12 cellular contexts compared by ENCODE assay signal in genomic region chr2:178990533-178991241, GRCh38. TPM values are rescaled to one million over a fixed set of nuclear protein-coding genes. Genes with fewer than 3 reads are reported as not detected.
DNase-seq lines count a peak whose midpoint lies in the region; ATAC-seq and TF ChIP-seq lines count a peak whose summit lies in the region.
"Had no signal": no experiment of that assay in that cellular context is flagged by ENCODE, and none has a peak within 500 bp of the region (broad histone marks: within the 10 kb centered on the region; RNA-seq: fewer than 3 reads in every experiment).

No MANE protein-coding gene starts in this region.

- peak overlapping the region; percentile 9; the same call in 1 of the 2 replicates for H2AFZ ChIP-seq in Loucy (ENCODE audit: low read length)

- H3K4me3 ChIP-seq in CD8-positive, alpha-beta memory T cell (ENCODE audit: low read length), result no peak overlapping the region
- no peak overlapping the region for H3K4me3 ChIP-seq in Loucy (ENCODE audit: low read length, poor library complexity, severe bottlenecking)
- H3K4me3 ChIP-seq in HAP-1, result no peak overlapping the region
- H3K4me3 ChIP-seq: left lung had no signal

- TF ChIP-seq CTCF in Loucy (conservative IDR thresholded peaks at IDR 0.05; ENCODE audit: low read length) (no peak), Calu3 (IDR thresholded peaks at IDR 0.05; ENCODE audit: unreplicated experiment) (no peak)

- H3F3A ChIP-seq in Loucy (ENCODE audit: low read depth), result no peaks in the 10 kb centered on the region

- in situ Hi-C loops in ACHN (cut with HindIII; ENCODE audit: low pct_ligation_motif_present, low pct_unique_long_range_greater_than_20kb, low sequenced_read_pairs), result no loop called here
- in situ Hi-C loops in HAP-1 (cut with MboI; ENCODE audit: low sequenced_read_pairs), result no loop called here

- H3K4me3 Mint-ChIP-seq in CD8-positive, alpha-beta memory T cell, result peak overlapping the region in 6 of 7 donors; percentile 4 to 71 (median 20)
- no peak overlapping the region for H3K4me3 Mint-ChIP-seq in Calu3 (ENCODE audit: low read depth, unreplicated experiment)

- CTCF ChIA-PET in CD8-positive, alpha-beta memory T cell (lab: Charles Lee), result no interaction called here
- CTCF ChIA-PET in Calu3 (lab: Charles Lee), result no interaction called here

- no peaks in the 10 kb centered on the region for H3K27me3 ChIP-seq in CD8-positive, alpha-beta memory T cell (ENCODE audit: insufficient read depth, low read length, poor library complexity, severe bottlenecking)
- no peaks in the 10 kb centered on the region for H3K27me3 ChIP-seq in Loucy (ENCODE audit: insufficient read depth, low read length, poor library complexity, severe bottlenecking)
- H3K27me3 ChIP-seq in HAP-1 (ENCODE audit: low read depth), result no peaks in the 10 kb centered on the region
- H3K27me3 ChIP-seq: left lung had no signal

- no peaks in the 10 kb centered on the region for H3K4me1 ChIP-seq in CD8-positive, alpha-beta memory T cell (ENCODE audit: insufficient read depth, low read length)
- no peaks in the 10 kb centered on the region for H3K4me1 ChIP-seq in Loucy (ENCODE audit: insufficient read depth, low read length, poor library complexity, severe bottlenecking)
- H3K4me1 ChIP-seq in HAP-1, result no peaks in the 10 kb centered on the region
- H3K4me1 ChIP-seq: left lung had no signal

- intact Hi-C loops in posterior vena cava (cut with DNase I) (no loop called here), Calu3 (cut with micrococcal nuclease; ENCODE audit: unreplicated experiment) (no loop called here)

- H3K36me3 Mint-ChIP-seq in CD8-positive, alpha-beta memory T cell, result peaks cover 0 to 2% (median 0%) of the 10 kb centered on the region in 3 donors
- no peaks in the 10 kb centered on the region for H3K36me3 Mint-ChIP-seq in Calu3 (ENCODE audit: insufficient read depth, unreplicated experiment)
- H3K36me3 Mint-ChIP-seq: CD14-positive monocyte had no signal

- no peak overlapping the region for H3K27ac ChIP-seq in CD8-positive, alpha-beta memory T cell (ENCODE audit: low read depth, low read length)
- H3K27ac ChIP-seq: left lung had no signal

- no TSS peak for BruUV-seq in Calu3 (replicated peaks; lab: Mats Ljungman, UMichigan)

- H3K79me2 ChIP-seq in Loucy (ENCODE audit: insufficient read depth, low read length), result no peaks in the 10 kb centered on the region

- H3K9ac ChIP-seq in Loucy (ENCODE audit: low read depth, low read length, poor library complexity, severe bottlenecking), result no peak overlapping the region

- no peak for DNase-seq in CD8-positive, alpha-beta memory T cell
- DNase-seq in ACHN (no peak), HAP-1 (ENCODE audit: low spot score in 2 of 2) (no peak), posterior vena cava (ENCODE audit: low spot score) (no peak), Calu3 (no peak)
- DNase-seq: activated CD4-positive, alpha-beta T cell treated with anti-CD3 and anti-CD28 coated beads for 1 hour; left lung; posterior cingulate gyrus had no signal

- no peaks in the 10 kb centered on the region for H4K20me1 ChIP-seq in Loucy (ENCODE audit: insufficient read depth, low read length, poor library complexity, severe bottlenecking)

- no peaks in the 10 kb centered on the region for H3K9me3 ChIP-seq in CD8-positive, alpha-beta memory T cell (ENCODE audit: low read length)
- H3K9me3 ChIP-seq in Loucy (ENCODE audit: insufficient read depth, low read depth, low read length) (peaks cover 7% of the 10 kb centered on the region; the same call in 1 of the 2 replicates), HAP-1 (peaks cover 13% of the 10 kb centered on the region)

- peak; percentile 88 for ATAC-seq in GM18907 (IDR thresholded peaks at IDR 0.05; ENCODE audit: unreplicated experiment)
- ATAC-seq in HG02678 (IDR thresholded peaks at IDR 0.05; ENCODE audit: unreplicated experiment), result peak; percentile 84
- ATAC-seq: left lung had no signal

- H3K27ac Mint-ChIP-seq in CD8-positive, alpha-beta memory T cell, result peak overlapping the region in 4 of 8 donors; percentile 0 to 8 (median 3)
- H3K27ac Mint-ChIP-seq in Calu3 (ENCODE audit: unreplicated experiment), result no peak overlapping the region

- peaks cover 5 to 15% (median 12%) of the 10 kb centered on the region in 3 donors for H3K4me1 Mint-ChIP-seq in CD8-positive, alpha-beta memory T cell
- no peaks in the 10 kb centered on the region for H3K4me1 Mint-ChIP-seq in Calu3 (ENCODE audit: low read depth, unreplicated experiment)
- H3K4me1 Mint-ChIP-seq: CD14-positive monocyte had no signal

- H3K36me3 ChIP-seq in CD8-positive, alpha-beta memory T cell (ENCODE audit: insufficient read depth, low read length), result no peaks in the 10 kb centered on the region
- no peaks in the 10 kb centered on the region; the same call in 1 of the 2 replicates for H3K36me3 ChIP-seq in Loucy (ENCODE audit: insufficient read depth, low read length)
- H3K36me3 ChIP-seq in HAP-1 (replicated peaks), result no peaks in the 10 kb centered on the region
- H3K36me3 ChIP-seq: left lung had no signal

- H3K9me3 Mint-ChIP-seq in CD8-positive, alpha-beta memory T cell, result peaks cover 0 to 2% (median 0%) of the 10 kb centered on the region in 5 donors
- peaks cover 3% of the 10 kb centered on the region for H3K9me3 Mint-ChIP-seq in Calu3 (ENCODE audit: low read depth, unreplicated experiment)

- peaks cover 0 to 2% of the 10 kb centered on the region in 2 donors for H3K27me3 Mint-ChIP-seq in CD8-positive, alpha-beta memory T cell
- H3K27me3 Mint-ChIP-seq in Calu3 (ENCODE audit: unreplicated experiment), result no peaks in the 10 kb centered on the region

- H3K9me2 ChIP-seq in Loucy (replicated peaks; ENCODE audit: low read depth, low read length), result no peaks in the 10 kb centered on the region

- H3K4me2 ChIP-seq in Loucy (ENCODE audit: low read depth, low read length, poor library complexity, severe bottlenecking), result no peak overlapping the region

- POLR2A ChIA-PET in CD8-positive, alpha-beta memory T cell (lab: Charles Lee), result no interaction called here

RNA-seq across cellular contexts. Expression of gene CCDC141, which starts 59.2 kb away (rescaled TPM):
- total RNA-seq in CD8-positive, alpha-beta memory T cell, result 1 to 10 TPM; 1.6 to 2.1 TPM
- polyA plus RNA-seq in CD8-positive, alpha-beta memory T cell, result 3.9 TPM
- 1 to 10 TPM; 6.2 to 6.7 TPM for total RNA-seq in posterior vena cava
- total RNA-seq in Calu3 (2022), result 0.07 and 0.34 TPM in 2 replicates
- polyA plus RNA-seq: CD14-positive monocyte had no signal
